8 cellular contexts compared by ENCODE assay signal in the genomic region with DNA sequence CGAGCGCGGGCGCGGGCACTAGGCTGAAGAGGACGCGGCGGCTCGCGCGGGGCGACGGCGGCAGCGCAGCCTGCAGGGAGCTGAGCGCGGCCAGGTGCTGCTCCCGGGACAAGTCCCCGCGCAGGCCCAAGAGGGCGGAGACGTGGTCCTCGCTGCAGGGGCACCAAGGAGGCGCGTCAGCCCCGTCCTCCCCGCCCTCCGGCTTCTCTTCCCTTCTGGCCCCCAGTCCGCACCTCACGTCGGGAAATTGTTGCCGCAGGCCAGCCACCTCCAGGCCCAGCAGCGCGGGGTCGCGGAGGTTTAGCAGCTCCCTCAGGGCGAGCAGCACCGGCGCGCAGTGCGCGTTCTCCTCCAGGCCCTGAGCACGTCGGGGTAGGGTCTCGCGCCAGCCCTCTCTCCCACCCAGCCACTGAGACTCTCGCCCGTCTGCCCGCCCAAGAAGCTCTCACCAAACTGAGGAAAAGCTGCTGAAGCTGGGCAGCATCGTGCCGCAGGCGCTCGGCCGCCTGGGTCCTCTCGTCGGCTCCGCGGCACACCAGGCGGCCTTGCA. TPM values are rescaled to one million over a fixed set of nuclear protein-coding genes. Genes with fewer than 3 reads are reported as not detected.
DNase-seq lines count a peak whose midpoint lies in the region; ATAC-seq and TF ChIP-seq lines count a peak whose summit lies in the region.

No MANE protein-coding gene starts in this region.

- intact Hi-C loops in OCI-LY7 (cut with micrococcal nuclease; ENCODE audit: unreplicated experiment), result loop anchor here (1.0 to 10.0 kb wide), 2 partner anchors 170 to 207 kb away; no protein-coding TSS in a partner anchor

- H3K27ac ChIP-seq in OCI-LY7 (ENCODE audit: low read depth, low read length, poor library complexity, severe bottlenecking) (no peak overlapping the region), osteoblast (ENCODE audit: low read depth, low read length) (no peak overlapping the region)

- H3K4me3 ChIP-seq in OCI-LY7 (ENCODE audit: low read depth, low read length, poor library complexity, severe bottlenecking) (peak overlapping the region; percentile 79), osteoblast (ENCODE audit: insufficient read depth, low read length) (peak overlapping the region; percentile 96)

- H3K4me1 ChIP-seq in OCI-LY7 (ENCODE audit: insufficient read depth, low read length, poor library complexity, severe bottlenecking), result peaks cover 14% of the 10 kb centered on the region
- peaks cover 44% of the 10 kb centered on the region for H3K4me1 ChIP-seq in osteoblast (ENCODE audit: insufficient read depth, low read length)

- H4K20me1 ChIP-seq in OCI-LY7 (ENCODE audit: insufficient read depth, low read length), result no peaks in the 10 kb centered on the region
- peaks cover 22% of the 10 kb centered on the region for H4K20me1 ChIP-seq in osteoblast (ENCODE audit: insufficient read depth, low read length)

- ATAC-seq in activated CD8-positive, alpha-beta memory T cell treated with anti-CD3 and anti-CD28 coated beads, Interleukin-2, amount 10 ng/mL, durations not matched to agents 7 days and 5 days, result peak; percentile 2
- peak; percentile 3 for ATAC-seq in esophagus mucosa

- no peaks in the 10 kb centered on the region for H3K36me3 Mint-ChIP-seq in activated CD8-positive, alpha-beta memory T cell treated with anti-CD3 and anti-CD28 coated beads, Interleukin-2, amount 10 ng/mL, durations not matched to agents 7 days and 5 days

- no peak for DNase-seq in activated CD8-positive, alpha-beta memory T cell treated with anti-CD3 and anti-CD28 coated beads, Interleukin-2, amount 10 ng/mL, durations not matched to agents 7 days and 5 days
- DNase-seq in activated CD8-positive, alpha-beta memory T cell treated with anti-CD3 and anti-CD28 coated beads, Interleukin-2, amount 50 U/mL, for 48 hours, result no peak
- DNase-seq in OCI-LY7 (ENCODE audit: low spot score) (no peak), osteoblast (ENCODE audit: insufficient read length, low spot score, missing footprints) (no peak), germinal center (ENCODE audit: low spot score) (no peak), AG20443 (ENCODE audit: low spot score) (no peak), NAMALWA (ENCODE audit: low spot score) (no peak)

- peak overlapping the region; percentile 31 for H3K4me3 Mint-ChIP-seq in activated CD8-positive, alpha-beta memory T cell treated with anti-CD3 and anti-CD28 coated beads, Interleukin-2, amount 10 ng/mL, durations not matched to agents 7 days and 5 days

- no peaks in the 10 kb centered on the region for H3K79me2 ChIP-seq in OCI-LY7 (ENCODE audit: insufficient read depth, low read depth, low read length)
- peaks cover 11% of the 10 kb centered on the region for H3K79me2 ChIP-seq in osteoblast (ENCODE audit: insufficient read depth, low read length)

- no peaks in the 10 kb centered on the region for H3K9me3 Mint-ChIP-seq in activated CD8-positive, alpha-beta memory T cell treated with anti-CD3 and anti-CD28 coated beads, Interleukin-2, amount 10 ng/mL, durations not matched to agents 7 days and 5 days (ENCODE audit: low read depth)

- TF ChIP-seq CTCF in OCI-LY7 (conservative IDR thresholded peaks at IDR 0.05; ENCODE audit: low read length) (no peak), osteoblast (IDR thresholded peaks at IDR 0.05; ENCODE audit: extremely low read depth, low read depth, low read length) (no peak)

- peaks cover 18% of the 10 kb centered on the region for H3K27me3 Mint-ChIP-seq in activated CD8-positive, alpha-beta memory T cell treated with anti-CD3 and anti-CD28 coated beads, Interleukin-2, amount 10 ng/mL, durations not matched to agents 7 days and 5 days

- peaks cover 15% of the 10 kb centered on the region for H3K4me1 Mint-ChIP-seq in activated CD8-positive, alpha-beta memory T cell treated with anti-CD3 and anti-CD28 coated beads, Interleukin-2, amount 10 ng/mL, durations not matched to agents 7 days and 5 days

- BruUV-seq in OCI-LY7 (replicated peaks; lab: Mats Ljungman, UMichigan), result no TSS peak

- H3K9me3 ChIP-seq in OCI-LY7 (ENCODE audit: low read length) (no peaks in the 10 kb centered on the region), osteoblast (ENCODE audit: low read depth, low read length) (no peaks in the 10 kb centered on the region)

- no peaks in the 10 kb centered on the region for H3K27me3 ChIP-seq in osteoblast (ENCODE audit: insufficient read depth, low read length)

- POLR2A ChIA-PET in OCI-LY7 (lab: Charles Lee), result no interaction called here

- H3K36me3 ChIP-seq in OCI-LY7 (ENCODE audit: insufficient read depth, low read length) (no peaks in the 10 kb centered on the region), osteoblast (ENCODE audit: insufficient read depth, low read length) (no peaks in the 10 kb centered on the region)

- H3K9me2 ChIP-seq in OCI-LY7 (ENCODE audit: insufficient read depth, low read length), result no peaks in the 10 kb centered on the region

- CTCF ChIA-PET in activated CD8-positive, alpha-beta memory T cell treated with anti-CD3 and anti-CD28 coated beads, Interleukin-2, amount 10 ng/mL, durations not matched to agents 7 days and 5 days (lab: Charles Lee), result interaction anchor here (0.6 to 5.0 kb wide), 31 partner anchors 8 to 288 kb away, joined by 3 to 72 read pairs (median 5); a partner anchor contains a TSS
- CTCF ChIA-PET in OCI-LY7 (lab: Charles Lee; ENCODE audit: unreplicated experiment), result no interaction called here

- no peak overlapping the region for H3K27ac Mint-ChIP-seq in activated CD8-positive, alpha-beta memory T cell treated with anti-CD3 and anti-CD28 coated beads, Interleukin-2, amount 10 ng/mL, durations not matched to agents 7 days and 5 days

- H3K4me2 ChIP-seq in OCI-LY7 (ENCODE audit: low read length) (peak overlapping the region; percentile 92), osteoblast (ENCODE audit: insufficient read depth, low read length) (peak overlapping the region; percentile 98)

- H2AFZ ChIP-seq in OCI-LY7 (ENCODE audit: low read length) (peak overlapping the region; percentile 66), osteoblast (ENCODE audit: low read length) (peak overlapping the region; percentile 90)

RNA-seq across cellular contexts. Expression of a gene that starts 0.8 kb away (rescaled TPM):
- total RNA-seq in activated CD8-positive, alpha-beta memory T cell treated with anti-CD3 and anti-CD28 coated beads, Interleukin-2, amount 10 ng/mL, durations not matched to agents 7 days and 5 days, result 10 to 100 TPM; 38.6 to 56.0 TPM
- total RNA-seq in OCI-LY7 (2014; rRNA removed; shearing (Covaris generic)), result 18.0 and 22.9 TPM in 2 replicates
- 39.6 and 42.3 TPM in 2 replicates for total RNA-seq in OCI-LY7 (2022)
- 7.8 TPM for total RNA-seq in esophagus mucosa
- 3.6 and 4.7 TPM in 2 replicates for total RNA-seq in osteoblast

RNA-seq across cellular contexts. Expression of a gene that starts 5.4 kb away (rescaled TPM):
- not detected for total RNA-seq in activated CD8-positive, alpha-beta memory T cell treated with anti-CD3 and anti-CD28 coated beads, Interleukin-2, amount 10 ng/mL, durations not matched to agents 7 days and 5 days
- not detected in 2 replicates for total RNA-seq in OCI-LY7 (2014; rRNA removed; shearing (Covaris generic))
- total RNA-seq in OCI-LY7 (2022) (not detected in 2 replicates), esophagus mucosa (1.4 TPM), osteoblast (not detected in 2 replicates)

RNA-seq across cellular contexts. Expression of a gene that starts 7.4 kb away (rescaled TPM):
- 100 to 1,000 TPM; 147 to 148 TPM for total RNA-seq in activated CD8-positive, alpha-beta memory T cell treated with anti-CD3 and anti-CD28 coated beads, Interleukin-2, amount 10 ng/mL, durations not matched to agents 7 days and 5 days
- total RNA-seq in OCI-LY7 (2014; rRNA removed; shearing (Covaris generic)), result 139 and 157 TPM in 2 replicates
- 108 and 124 TPM in 2 replicates for total RNA-seq in OCI-LY7 (2022)
- total RNA-seq in esophagus mucosa, result 36.6 TPM
- total RNA-seq in osteoblast, result 51.9 and 56.5 TPM in 2 replicates

RNA-seq across cellular contexts. Expression of a gene that starts 14.2 kb away (rescaled TPM):
- 10 to 100 TPM in 1 of 2 experiments, 1 to 10 TPM in 1; 3.3 to 10.3 TPM for total RNA-seq in activated CD8-positive, alpha-beta memory T cell treated with anti-CD3 and anti-CD28 coated beads, Interleukin-2, amount 10 ng/mL, durations not matched to agents 7 days and 5 days
- 1.1 and 2.2 TPM in 2 replicates for total RNA-seq in OCI-LY7 (2014; rRNA removed; shearing (Covaris generic))
- 4.1 and 4.4 TPM in 2 replicates for total RNA-seq in OCI-LY7 (2022)
- total RNA-seq in esophagus mucosa, result 23.3 TPM
- 9.1 and 10.9 TPM in 2 replicates for total RNA-seq in osteoblast

RNA-seq across cellular contexts. Expression of a gene that starts 14.4 kb away (rescaled TPM):
- 1 to 10 TPM; 6.2 to 9.8 TPM for total RNA-seq in activated CD8-positive, alpha-beta memory T cell treated with anti-CD3 and anti-CD28 coated beads, Interleukin-2, amount 10 ng/mL, durations not matched to agents 7 days and 5 days
- total RNA-seq in OCI-LY7 (2014; rRNA removed; shearing (Covaris generic)), result 7.7 and 7.8 TPM in 2 replicates
- 7.6 and 9.0 TPM in 2 replicates for total RNA-seq in OCI-LY7 (2022)
- 26.3 TPM for total RNA-seq in esophagus mucosa
- total RNA-seq in osteoblast, result 0.29 and 0.36 TPM in 2 replicates
